In the genomic region with DNA sequence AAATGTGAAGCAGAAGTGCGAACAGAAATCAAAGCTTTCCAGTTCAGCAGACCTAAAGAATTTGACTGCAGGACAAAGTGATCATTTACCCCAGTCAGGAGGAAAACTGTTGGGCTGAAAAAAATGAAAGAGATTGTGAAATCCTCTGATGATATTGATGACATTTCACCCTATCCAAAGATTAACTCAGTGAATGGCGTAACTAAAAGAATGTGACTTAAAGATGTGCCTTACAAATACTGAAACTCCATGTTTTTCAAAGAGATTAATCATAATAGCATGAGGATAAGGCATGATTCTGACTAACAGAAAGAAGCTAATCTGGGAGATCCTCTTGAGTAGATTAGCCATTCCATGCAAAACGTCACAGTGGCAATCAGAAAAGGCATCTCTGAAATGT, we compare ENCODE assay signal across 23 cellular contexts.
A peak's percentile ranks its signal among the peaks of the same experiment; 100 is the strongest.
DNase-seq lines count a peak whose midpoint lies in the region; ATAC-seq, FAIRE-seq and TF ChIP-seq lines count a peak whose summit lies in the region.
"Had no signal": no experiment of that assay in that cellular context is flagged by ENCODE, and none has a peak within 500 bp of the region (broad histone marks: within the 10 kb centered on the region; RNA-seq: fewer than 3 reads in every experiment).

No MANE protein-coding gene starts in this region.

- peaks cover 3% of the 10 kb centered on the region for H3K27me3 Mint-ChIP-seq in astrocyte (ENCODE audit: low read depth, unreplicated experiment)
- H3K27me3 Mint-ChIP-seq in activated naive CD8-positive, alpha-beta T cell treated with anti-CD3 and anti-CD28 coated beads, Interleukin-2, amount 50 U/mL, for 24 hours, result no peaks in the 10 kb centered on the region
- H3K27me3 Mint-ChIP-seq: activated B cell treated with CpG ODN at 0.5 μM for 24 hours had no signal

- FAIRE-seq in astrocyte (lab: Jason Lieb, UNC), result no peak

- no peaks in the 10 kb centered on the region for H3K36me3 ChIP-seq in IMR-90 (ENCODE audit: control insufficient read depth, insufficient read depth, low read length)
- H3K36me3 ChIP-seq in astrocyte (ENCODE audit: insufficient read depth, low read length), result no peaks in the 10 kb centered on the region
- H3K36me3 ChIP-seq: left lung, SJCRH30, thoracic aorta had no signal

- H3K79me1 ChIP-seq in IMR-90 (ENCODE audit: low read depth in 1 of 2, low read length in 2 of 2), result no peaks in the 10 kb centered on the region

- H3K27me3 ChIP-seq in IMR-90 (ENCODE audit: control insufficient read depth, insufficient read depth, low read length) (no peaks in the 10 kb centered on the region), astrocyte (ENCODE audit: insufficient read depth, low read length) (no peaks in the 10 kb centered on the region)
- H3K27me3 ChIP-seq: left lung, SJCRH30 had no signal

- H4K5ac ChIP-seq in IMR-90 (ENCODE audit: low read depth, low read length), result no peak overlapping the region

- no peaks in the 10 kb centered on the region for H3K36me3 Mint-ChIP-seq in astrocyte (ENCODE audit: low read depth, unreplicated experiment)
- H3K36me3 Mint-ChIP-seq in activated naive CD8-positive, alpha-beta T cell treated with anti-CD3 and anti-CD28 coated beads, Interleukin-2, amount 50 U/mL, for 24 hours (ENCODE audit: low read depth), result no peaks in the 10 kb centered on the region

- H3K4me2 ChIP-seq in IMR-90 (ENCODE audit: low read depth, low read length), result no peak overlapping the region
- H3K4me2 ChIP-seq in astrocyte (ENCODE audit: low read length), result no peak overlapping the region

- H2AFZ ChIP-seq in IMR-90 (replicated peaks; ENCODE audit: low read length, poor library complexity), result no peak overlapping the region
- H2AFZ ChIP-seq in astrocyte (ENCODE audit: low read depth, low read length), result no peak overlapping the region

- H3K4me1 ChIP-seq in IMR-90 (ENCODE audit: control insufficient read depth, insufficient read depth, low read length), result no peaks in the 10 kb centered on the region
- no peaks in the 10 kb centered on the region for H3K4me1 ChIP-seq in astrocyte (ENCODE audit: insufficient read depth, low read length)
- H3K4me1 ChIP-seq: left lung, SJCRH30 had no signal

- TF ChIP-seq RAD21 in IMR-90 (IDR thresholded peaks at IDR 0.05; ENCODE audit: low read length), result no peak

- H3K27ac Mint-ChIP-seq in astrocyte (ENCODE audit: unreplicated experiment), result no peak overlapping the region
- H3K27ac Mint-ChIP-seq in activated naive CD8-positive, alpha-beta T cell treated with anti-CD3 and anti-CD28 coated beads, Interleukin-2, amount 50 U/mL, for 24 hours, result no peak overlapping the region
- H3K27ac Mint-ChIP-seq: activated B cell treated with CpG ODN at 0.5 μM for 24 hours; activated CD8-positive, alpha-beta T cell treated with anti-CD3 and anti-CD28 coated beads for 36 hours; activated naive CD4-positive, alpha-beta T cell treated with anti-CD3 and anti-CD28 coated beads for 36 hours; B cell had no signal

- no peak overlapping the region for H2AK5ac ChIP-seq in IMR-90 (ENCODE audit: low read depth, low read length)

- peak; percentile 45 for DNase-seq in IMR-90
- DNase-seq in astrocyte (ENCODE audit: low read depth), result peak; percentile 30
- peak; percentile 43 to 67 for DNase-seq in foreskin fibroblast
- peak; percentile 39 for DNase-seq in retinal pigment epithelial cell (ENCODE audit: low read depth)
- no peak for DNase-seq in activated naive CD8-positive, alpha-beta T cell treated with anti-CD3 and anti-CD28 coated beads, Interleukin-2, amount 50 U/mL, for 24 hours
- DNase-seq: activated B cell treated with CpG ODN at 0.5 μM for 24 hours; activated CD8-positive, alpha-beta T cell treated with anti-CD3 and anti-CD28 coated beads for 36 hours; activated naive CD4-positive, alpha-beta T cell treated with anti-CD3 and anti-CD28 coated beads for 36 hours; activated T-cell treated with anti-CD3 and anti-CD28 coated beads, Interleukin-2, amount 50 U/mL, for 1 hour; cortex of kidney; left lung; mucosa of descending colon; NCI-H1417 treated with DMSO at 0.1 percent for 48 hours; NCI-H774; SJCRH30; T-helper 2 cell had no signal

- H3K9ac ChIP-seq in IMR-90 (ENCODE audit: low read depth, low read length), result no peak overlapping the region
- no peak overlapping the region for H3K9ac ChIP-seq in astrocyte (ENCODE audit: low read length)

- H2BK5ac ChIP-seq in IMR-90 (ENCODE audit: low read depth, low read length, poor library complexity, severe bottlenecking), result no peak overlapping the region

- H3K4me3 Mint-ChIP-seq in astrocyte (ENCODE audit: unreplicated experiment), result no peak overlapping the region
- H3K4me3 Mint-ChIP-seq in activated naive CD8-positive, alpha-beta T cell treated with anti-CD3 and anti-CD28 coated beads, Interleukin-2, amount 50 U/mL, for 24 hours, result no peak overlapping the region
- H3K4me3 Mint-ChIP-seq: activated B cell treated with CpG ODN at 0.5 μM for 24 hours; activated CD8-positive, alpha-beta T cell treated with anti-CD3 and anti-CD28 coated beads for 36 hours; activated naive CD4-positive, alpha-beta T cell treated with anti-CD3 and anti-CD28 coated beads for 36 hours; B cell; neural crest cell had no signal

- H2AK9ac ChIP-seq in IMR-90 (replicated peaks; ENCODE audit: low read depth, low read length, poor library complexity), result no peak overlapping the region

- dilution Hi-C loops in IMR-90 (cut with HindIII; ENCODE audit: low sequenced_read_pairs, unreplicated experiment), result no loop called here

- H4K91ac ChIP-seq in IMR-90 (ENCODE audit: insufficient read depth, low read depth, low read length), result no peak overlapping the region

- H2BK20ac ChIP-seq in IMR-90 (ENCODE audit: low read depth, low read length), result no peak overlapping the region

- H3K4me3 ChIP-seq in IMR-90 (ENCODE audit: insufficient read depth, low read depth, low read length) (no peak overlapping the region), astrocyte (ENCODE audit: insufficient read depth, low read depth, low read length) (no peak overlapping the region), foreskin fibroblast (ENCODE audit: low read depth in 1 of 2, low read length in 2 of 2) (no peak overlapping the region), retinal pigment epithelial cell (ENCODE audit: low read length) (no peak overlapping the region)
- H3K4me3 ChIP-seq: left lung, mucosa of descending colon, SJCRH30, thoracic aorta had no signal

- ATAC-seq in IMR-90 (ENCODE audit: low read depth) (no peak), GM18861 (IDR thresholded peaks at IDR 0.05; ENCODE audit: unreplicated experiment) (no peak), GM21526 (IDR thresholded peaks at IDR 0.05; ENCODE audit: low FRiP score, unreplicated experiment) (no peak)
- ATAC-seq in activated naive CD8-positive, alpha-beta T cell treated with anti-CD3 and anti-CD28 coated beads, Interleukin-2, amount 50 U/mL, for 24 hours, result no peak
- ATAC-seq: activated CD8-positive, alpha-beta T cell treated with anti-CD3 and anti-CD28 coated beads for 36 hours; left lung; mucosa of descending colon; Panc1 had no signal

- no peak overlapping the region for H4K8ac ChIP-seq in IMR-90 (ENCODE audit: low read depth in 2 of 2, low read length in 2 of 2)

- in situ Hi-C loops in IMR-90 (cut with MboI; ENCODE audit: low sequenced_read_pairs), result no loop called here

- 20% methylated on average over 1 of the region's 3 CpGs; no CpG with 5 or more reads in 1 of the 2 experiments for WGBS in IMR-90 (ENCODE audit: extremely low coverage in 2 of 2, insufficient read length in 1 of 2), 2 experiments

- H3K4ac ChIP-seq in IMR-90 (ENCODE audit: low read depth, low read length), result no peak overlapping the region

- no peak overlapping the region for H2BK120ac ChIP-seq in IMR-90 (ENCODE audit: low read depth, low read length)

- no peaks in the 10 kb centered on the region for H3K4me1 Mint-ChIP-seq in astrocyte (ENCODE audit: low read depth, unreplicated experiment)
- peaks cover 2% of the 10 kb centered on the region for H3K4me1 Mint-ChIP-seq in activated naive CD8-positive, alpha-beta T cell treated with anti-CD3 and anti-CD28 coated beads, Interleukin-2, amount 50 U/mL, for 24 hours

- TF ChIP-seq POLR2A in IMR-90 (IDR thresholded peaks at IDR 0.05; ENCODE audit: low read depth, low read length), result no peak

- intact Hi-C loops in IMR-90 (cut with micrococcal nuclease), result no loop called here

- H3K79me2 ChIP-seq in astrocyte (ENCODE audit: insufficient read depth, low read length), result no peaks in the 10 kb centered on the region

- CTCF ChIA-PET in IMR-90 (lab: Yijun Ruan, JAX), result no interaction called here

- H3K18ac ChIP-seq in IMR-90 (ENCODE audit: low read depth, low read length), result no peak overlapping the region

- POLR2A ChIA-PET in IMR-90 (lab: Charles Lee; ENCODE audit: unreplicated experiment), result no interaction called here

- H3K27ac ChIP-seq in IMR-90 (ENCODE audit: insufficient read depth, low read length), result no peak overlapping the region
- no peak overlapping the region for H3K27ac ChIP-seq in astrocyte (ENCODE audit: low read depth, low read length)
- H3K27ac ChIP-seq: left lung, SJCRH30, thoracic aorta had no signal

- BruUV-seq in IMR-90 (replicated peaks; lab: Mats Ljungman, UMichigan), result no TSS peak

- no peak overlapping the region for H3K14ac ChIP-seq in IMR-90 (replicated peaks; ENCODE audit: low read depth, low read length)

- H4K20me1 ChIP-seq in IMR-90 (ENCODE audit: insufficient read depth, low read length) (no peaks in the 10 kb centered on the region), astrocyte (ENCODE audit: insufficient read depth, low read length) (no peaks in the 10 kb centered on the region)

- H3K9me3 ChIP-seq in IMR-90 (ENCODE audit: control insufficient read depth, insufficient read depth, low read length), result no peaks in the 10 kb centered on the region
- no peaks in the 10 kb centered on the region for H3K9me3 ChIP-seq in astrocyte (ENCODE audit: insufficient read depth, low read depth, low read length)
- H3K9me3 ChIP-seq: Caco-2, left lung, mucosa of descending colon, SJCRH30, thoracic aorta had no signal

- H3K56ac ChIP-seq in IMR-90 (ENCODE audit: extremely low read depth, insufficient read depth, low read length), result no peak overlapping the region

- H3K23ac ChIP-seq in IMR-90 (ENCODE audit: low read depth, low read length), result no peak overlapping the region

- no peaks in the 10 kb centered on the region for H3K9me1 ChIP-seq in IMR-90 (ENCODE audit: insufficient read depth, low read length)

- no peak overlapping the region for H2BK15ac ChIP-seq in IMR-90 (ENCODE audit: low read depth, low read length)

- TF ChIP-seq CTCF in IMR-90 (conservative IDR thresholded peaks at IDR 0.05; ENCODE audit: low read depth, low read length) (no peak), astrocyte (IDR thresholded peaks at IDR 0.05; ENCODE audit: insufficient read depth, low read depth, low read length) (no peak), foreskin fibroblast (IDR thresholded peaks at IDR 0.05; ENCODE audit: low read depth, low read length) (no peak), retinal pigment epithelial cell (conservative IDR thresholded peaks at IDR 0.05; ENCODE audit: low read depth, low read length) (no peak)

- no peaks in the 10 kb centered on the region for H3K9me3 Mint-ChIP-seq in astrocyte (ENCODE audit: unreplicated experiment)
- no peaks in the 10 kb centered on the region for H3K9me3 Mint-ChIP-seq in activated naive CD8-positive, alpha-beta T cell treated with anti-CD3 and anti-CD28 coated beads, Interleukin-2, amount 50 U/mL, for 24 hours
- H3K9me3 Mint-ChIP-seq: activated B cell treated with CpG ODN at 0.5 μM for 24 hours; activated CD8-positive, alpha-beta T cell treated with anti-CD3 and anti-CD28 coated beads for 36 hours; activated naive CD4-positive, alpha-beta T cell treated with anti-CD3 and anti-CD28 coated beads for 36 hours had no signal
